21 cellular contexts compared by ENCODE assay signal in the genomic region with DNA sequence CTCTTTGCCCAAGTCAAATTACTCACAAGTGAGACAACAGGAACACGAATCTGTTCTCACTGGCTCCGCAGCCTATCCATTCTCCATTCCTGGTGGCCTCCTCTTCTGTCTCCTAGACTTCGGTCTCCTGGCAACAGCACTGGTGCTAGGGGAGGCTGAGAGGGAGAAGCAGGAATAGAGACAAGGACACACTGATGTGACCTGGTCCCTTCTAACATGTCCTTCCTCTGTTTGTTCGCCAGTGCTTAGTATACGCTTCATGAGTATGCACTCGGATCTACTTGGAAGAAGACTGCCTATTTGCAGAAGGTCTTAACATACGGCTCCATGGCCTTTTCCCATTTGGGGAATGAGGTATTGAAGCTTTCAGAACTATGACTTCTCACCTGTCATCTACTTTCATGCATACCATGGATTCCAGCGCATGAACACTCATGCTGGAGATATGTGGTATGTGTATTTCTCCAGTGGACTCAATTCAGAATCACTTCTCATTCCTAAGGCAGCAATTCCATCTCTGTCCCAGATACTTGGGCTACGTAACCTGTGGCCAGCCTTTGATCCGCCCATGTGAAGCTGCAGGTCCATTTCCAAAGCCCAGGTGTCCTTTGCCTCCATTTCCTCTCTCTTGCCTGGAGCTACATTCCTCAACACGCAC. TPM values are rescaled to one million over a fixed set of nuclear protein-coding genes. Genes with fewer than 3 reads are reported as not detected.
DNase-seq lines count a peak whose midpoint lies in the region; ATAC-seq and TF ChIP-seq lines count a peak whose summit lies in the region.
"Had no signal": no experiment of that assay in that cellular context is flagged by ENCODE, and none has a peak within 500 bp of the region (broad histone marks: within the 10 kb centered on the region; RNA-seq: fewer than 3 reads in every experiment).

No MANE protein-coding gene starts in this region.

- no TSS peak for BruUV-seq in Calu3 (replicated peaks; lab: Mats Ljungman, UMichigan)

- TF ChIP-seq CTCF in Calu3 (IDR thresholded peaks at IDR 0.05; ENCODE audit: unreplicated experiment) (no peak), astrocyte of the cerebellum (IDR thresholded peaks at IDR 0.05; ENCODE audit: low read depth, low read length, missing control alignments) (no peak), lung (IDR thresholded peaks at IDR 0.05; ENCODE audit: control extremely low read depth, extremely low read depth) (no peak), GM13977 (IDR thresholded peaks at IDR 0.05; ENCODE audit: extremely low read depth, insufficient read depth, missing control alignments) (no peak)

- peaks cover 0 to 1% of the 10 kb centered on the region in 2 donors for H3K4me1 ChIP-seq in lung (ENCODE audit: control insufficient read depth in 2 of 2, insufficient read depth in 2 of 2, low read length in 2 of 2)
- H3K4me1 ChIP-seq: esophagus muscularis mucosa, heart left ventricle, prostate gland had no signal

- in situ Hi-C loops in astrocyte of the cerebellum (cut with HindIII; ENCODE audit: low sequenced_read_pairs) (loop anchor here (10.0 kb wide), 1 partner anchor 656 kb away; no protein-coding TSS in a partner anchor), GM13977 (cut with MboI; ENCODE audit: low pct_unique_long_range_greater_than_20kb, low sequenced_read_pairs, unreplicated experiment) (no loop called here)

- peak overlapping the region; percentile 1 for H3K27ac Mint-ChIP-seq in Calu3 (ENCODE audit: unreplicated experiment)
- H3K27ac Mint-ChIP-seq: activated B cell treated with CpG ODN at 0.5 μM for 24 hours; activated CD8-positive, alpha-beta memory T cell treated with anti-CD3 and anti-CD28 coated beads, Interleukin-2, amount 10 ng/mL, durations not matched to agents 7 days and 5 days; brain; T-helper 1 cell treated with Interleukin-12 subunit alpha and Interleukin-12 subunit beta and Interleukin-4 antibody, amounts not matched to agents 30 μg/mL and 1 μg/mL, for 36 hours had no signal

- peaks cover 0 to 2% of the 10 kb centered on the region in 2 donors for H3K9me3 ChIP-seq in lung (ENCODE audit: control insufficient read depth in 2 of 2, insufficient read depth in 1 of 2, low read length in 1 of 2)
- H3K9me3 ChIP-seq: esophagus muscularis mucosa, heart left ventricle, prostate gland had no signal

- WGBS in lung, 2 donors: 86 to 87% methylated on average over 11 of the region's 11 CpGs

- no peaks in the 10 kb centered on the region for H3K27me3 Mint-ChIP-seq in Calu3 (ENCODE audit: unreplicated experiment)
- H3K27me3 Mint-ChIP-seq: activated B cell treated with CpG ODN at 0.5 μM for 24 hours, brain, naive B cell had no signal

- no peaks in the 10 kb centered on the region for H3K36me3 ChIP-seq in lung (ENCODE audit: control insufficient read depth in 2 of 2, insufficient read depth in 2 of 2, low read length in 2 of 2)
- H3K36me3 ChIP-seq: esophagus muscularis mucosa, heart left ventricle, prostate gland had no signal

- DNase-seq in Calu3 (no peak), HT1080 (ENCODE audit: low read depth) (peak; percentile 43), astrocyte of the cerebellum (ENCODE audit: low read depth) (peak; percentile 9), lung (ENCODE audit: low spot score) (no peak), NCI-H526 treated with DMSO at 0.1 percent for 48 hours (lab: John Stamatoyannopoulos, UW) (no peak), NCI-H69 (lab: John Stamatoyannopoulos, UW) (no peak), GM13977 (ENCODE audit: low spot score) (no peak)
- DNase-seq: activated B cell treated with CpG ODN at 0.5 μM for 24 hours; activated CD8-positive, alpha-beta memory T cell treated with anti-CD3 and anti-CD28 coated beads, Interleukin-2, amount 10 ng/mL, durations not matched to agents 7 days and 5 days; activated gamma-delta T cell treated with Interleukin-2 at 50 U/mL for 16 hours; dermis blood vessel endothelial cell; heart left ventricle; left colon; naive B cell; NCI-H2081 treated with DMSO at 0.1 percent for 48 hours; NCI-H774 had no signal

- ATAC-seq in lung (ENCODE audit: insufficient read depth, low FRiP score): peak; percentile 36
- ATAC-seq in GM18517 (IDR thresholded peaks at IDR 0.05; ENCODE audit: unreplicated experiment): no peak
- ATAC-seq: activated CD8-positive, alpha-beta memory T cell treated with anti-CD3 and anti-CD28 coated beads, Interleukin-2, amount 10 ng/mL, durations not matched to agents 7 days and 5 days; left colon had no signal

- intact Hi-C loops in Calu3 (cut with micrococcal nuclease; ENCODE audit: unreplicated experiment): loop anchor here (10.0 kb wide), 1 partner anchor 614 kb away; no protein-coding TSS in a partner anchor

- no peak overlapping the region for H3K4me3 ChIP-seq in astrocyte of the cerebellum (ENCODE audit: low read depth, low read length)
- no peak overlapping the region for H3K4me3 ChIP-seq in lung
- H3K4me3 ChIP-seq: esophagus muscularis mucosa, heart left ventricle, prostate gland had no signal

- no peaks in the 10 kb centered on the region for H3K9me3 Mint-ChIP-seq in Calu3 (ENCODE audit: low read depth, unreplicated experiment)
- H3K9me3 Mint-ChIP-seq: activated B cell treated with CpG ODN at 0.5 μM for 24 hours; brain; T-helper 1 cell treated with Interleukin-12 subunit alpha and Interleukin-12 subunit beta and Interleukin-4 antibody, amounts not matched to agents 30 μg/mL and 1 μg/mL, for 36 hours had no signal

- CTCF ChIA-PET in Calu3 (lab: Charles Lee): interaction anchor here (0.6 to 1.3 kb wide), 4 partner anchors 10 to 156 kb away, joined by 3 to 5 read pairs (median 4); no protein-coding TSS in a partner anchor

- no peak overlapping the region for H3K27ac ChIP-seq in lung (ENCODE audit: low read depth in 1 of 2, low read length in 1 of 2)
- H3K27ac ChIP-seq: esophagus muscularis mucosa, heart left ventricle, prostate gland had no signal

- H3K36me3 Mint-ChIP-seq in Calu3 (ENCODE audit: insufficient read depth, unreplicated experiment): no peaks in the 10 kb centered on the region
- H3K36me3 Mint-ChIP-seq: activated CD8-positive, alpha-beta memory T cell treated with anti-CD3 and anti-CD28 coated beads, Interleukin-2, amount 10 ng/mL, durations not matched to agents 7 days and 5 days; brain; naive B cell had no signal

- H3K27me3 ChIP-seq in lung (ENCODE audit: control insufficient read depth, insufficient read depth): no peaks in the 10 kb centered on the region
- H3K27me3 ChIP-seq: esophagus muscularis mucosa, heart left ventricle had no signal

- H3K4me1 Mint-ChIP-seq in Calu3 (ENCODE audit: low read depth, unreplicated experiment): peaks cover 14% of the 10 kb centered on the region

- H3K4me3 Mint-ChIP-seq in Calu3 (ENCODE audit: low read depth, unreplicated experiment): no peak overlapping the region
- H3K4me3 Mint-ChIP-seq: activated B cell treated with CpG ODN at 0.5 μM for 24 hours; activated CD8-positive, alpha-beta memory T cell treated with anti-CD3 and anti-CD28 coated beads, Interleukin-2, amount 10 ng/mL, durations not matched to agents 7 days and 5 days; brain; naive B cell; T-helper 1 cell treated with Interleukin-12 subunit alpha and Interleukin-12 subunit beta and Interleukin-4 antibody, amounts not matched to agents 30 μg/mL and 1 μg/mL, for 36 hours had no signal

RNA-seq across cellular contexts. Expression of a gene that starts 33.9 kb away (rescaled TPM):
- total RNA-seq in Calu3 (2022): 44.1 and 54.1 TPM in 2 replicates
- 0.60 and 1.5 TPM in 2 replicates for total RNA-seq in HT1080 (2014; rRNA removed; shearing (Covaris generic))
- polyA plus RNA-seq in HT1080 (2015; cell fraction: cytosol; rRNA removed): 5.1 and 5.5 TPM in 2 replicates
- 13.8 and 30.9 TPM in 2 replicates for polyA plus RNA-seq in HT1080 (2015; cell fraction: nucleus; rRNA removed)
- 10 to 100 TPM in 1 of 2 donors, 1 to 10 TPM in 1; 1.7 to 39.0 TPM for total RNA-seq in lung
- polyA plus RNA-seq in lung: 10 to 100 TPM in 1 of 2 donors, 1 to 10 TPM in 1; 2.7 to 10.7 TPM
- total RNA-seq: activated CD8-positive, alpha-beta memory T cell treated with anti-CD3 and anti-CD28 coated beads, Interleukin-2, amount 10 ng/mL, durations not matched to agents 7 days and 5 days had no signal

Comparison
In these comparisons a context has a peak if more than half of its experiments do, and no peak if none do; other contexts are left out.
1. DNase-seq: peak in HT1080 (single experiment) and astrocyte of the cerebellum (single experiment); none in Calu3 (single experiment), lung (single experiment), NCI-H526 treated with DMSO at 0.1 percent for 48 hours (single experiment), NCI-H69 (single experiment) and GM13977 (single experiment).